In the genomic region with DNA sequence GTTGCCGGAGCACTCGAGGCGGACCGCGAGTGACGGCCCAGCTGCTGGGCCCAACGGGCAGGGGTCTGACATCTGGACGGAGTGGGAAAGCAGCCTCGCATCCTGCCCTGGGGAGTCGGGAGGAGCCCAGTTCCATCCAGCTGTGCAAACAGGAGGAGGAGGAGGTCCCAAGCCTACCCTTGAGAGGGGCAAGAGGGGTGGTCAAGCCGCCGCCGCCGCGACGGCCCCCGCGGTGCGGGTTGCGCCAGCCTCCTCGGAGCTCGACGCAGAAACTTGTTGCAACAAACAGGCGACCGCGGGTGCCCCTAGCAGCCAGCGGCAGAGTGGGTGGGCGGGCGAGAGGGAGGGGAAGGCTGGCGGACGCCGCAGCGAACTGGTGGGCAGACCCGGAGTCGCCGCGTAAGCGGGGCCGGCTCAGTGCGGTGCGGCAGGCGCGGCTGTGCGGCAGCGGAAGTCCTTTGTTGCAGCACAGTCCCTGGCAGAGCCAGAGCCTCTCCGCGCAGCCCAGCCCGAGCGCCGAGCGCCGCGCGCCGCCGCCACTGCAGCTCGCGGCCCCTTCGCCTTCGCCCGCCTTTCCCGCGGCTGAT, we compare ENCODE assay signal across 8 cellular contexts. TPM values are rescaled to one million over a fixed set of nuclear protein-coding genes. Genes with fewer than 3 reads are reported as not detected.
A peak's percentile ranks its signal among the peaks of the same experiment; 100 is the strongest.
DNase-seq lines count a peak whose midpoint lies in the region; ATAC-seq and TF ChIP-seq lines count a peak whose summit lies in the region.

A gene with protein sequence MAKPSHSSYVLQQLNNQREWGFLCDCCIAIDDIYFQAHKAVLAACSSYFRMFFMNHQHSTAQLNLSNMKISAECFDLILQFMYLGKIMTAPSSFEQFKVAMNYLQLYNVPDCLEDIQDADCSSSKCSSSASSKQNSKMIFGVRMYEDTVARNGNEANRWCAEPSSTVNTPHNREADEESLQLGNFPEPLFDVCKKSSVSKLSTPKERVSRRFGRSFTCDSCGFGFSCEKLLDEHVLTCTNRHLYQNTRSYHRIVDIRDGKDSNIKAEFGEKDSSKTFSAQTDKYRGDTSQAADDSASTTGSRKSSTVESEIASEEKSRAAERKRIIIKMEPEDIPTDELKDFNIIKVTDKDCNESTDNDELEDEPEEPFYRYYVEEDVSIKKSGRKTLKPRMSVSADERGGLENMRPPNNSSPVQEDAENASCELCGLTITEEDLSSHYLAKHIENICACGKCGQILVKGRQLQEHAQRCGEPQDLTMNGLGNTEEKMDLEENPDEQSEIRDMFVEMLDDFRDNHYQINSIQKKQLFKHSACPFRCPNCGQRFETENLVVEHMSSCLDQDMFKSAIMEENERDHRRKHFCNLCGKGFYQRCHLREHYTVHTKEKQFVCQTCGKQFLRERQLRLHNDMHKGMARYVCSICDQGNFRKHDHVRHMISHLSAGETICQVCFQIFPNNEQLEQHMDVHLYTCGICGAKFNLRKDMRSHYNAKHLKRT (plus strand): TSS at position 461 of the 587 bp plus-strand sequence. CDS start 16,735 bp downstream, outside the sequence.

- H3K4me1 Mint-ChIP-seq in endodermal cell, result peaks cover 58% of the 10 kb centered on the region

- no peaks in the 10 kb centered on the region for H3K9me3 Mint-ChIP-seq in endodermal cell

- H3K9me3 ChIP-seq in endodermal cell (ENCODE audit: control insufficient read depth, low read length) (no peaks in the 10 kb centered on the region), mesodermal cell (ENCODE audit: control insufficient read depth, low read length) (no peaks in the 10 kb centered on the region)

- peaks cover 4% of the 10 kb centered on the region for H3K36me3 Mint-ChIP-seq in endodermal cell (ENCODE audit: low read depth)

- H3K36me3 ChIP-seq in endodermal cell (ENCODE audit: control insufficient read depth, insufficient read depth, low read length) (no peaks in the 10 kb centered on the region), mesodermal cell (ENCODE audit: control insufficient read depth, insufficient read depth, low read length) (peaks cover 1% of the 10 kb centered on the region)

- ATAC-seq in GM19351 (IDR thresholded peaks at IDR 0.05; ENCODE audit: unreplicated experiment), result peak; percentile 18

- DNase-seq in AML-193 (lab: John Stamatoyannopoulos, UW), result peak; percentile 42 to 57
- peak; percentile 72 for DNase-seq in HT-29 (ENCODE audit: low spot score)
- peak; percentile 78 for DNase-seq in NOMO-1 treated with dmso at 0.1 percent for 144 hours (lab: John Stamatoyannopoulos, UW; ENCODE audit: unreplicated experiment)
- DNase-seq in activated CD8-positive, alpha-beta memory T cell treated with anti-CD3 and anti-CD28 coated beads, Interleukin-2, amount 50 U/mL, for 1 hour (ENCODE audit: extremely low read depth), result peak; percentile 63
- peak; percentile 93 for DNase-seq in endodermal cell
- DNase-seq in stimulated activated CD8-positive, alpha-beta memory T cell treated with anti-CD3 and anti-CD28 coated beads, Interleukin-15, amount 100 ng/mL, for 1 hour (ENCODE audit: low read depth), result peak; percentile 55

- peak within 1 kb of the TSS; percentile 99 for H3K27ac Mint-ChIP-seq in endodermal cell

- TF ChIP-seq CTCF in endodermal cell (conservative IDR thresholded peaks at IDR 0.05), result no peak

- H3K4me1 ChIP-seq in endodermal cell (ENCODE audit: control insufficient read depth, insufficient read depth, low read length) (peaks cover 21% of the 10 kb centered on the region), mesodermal cell (ENCODE audit: control insufficient read depth, insufficient read depth, low read length, poor library complexity, severe bottlenecking) (peaks cover 40% of the 10 kb centered on the region)

- H3K27me3 Mint-ChIP-seq in endodermal cell (ENCODE audit: insufficient read depth), result no peaks in the 10 kb centered on the region

- peak within 1 kb of the TSS; percentile 80 for H3K4me3 Mint-ChIP-seq in endodermal cell

- 0 to 1% methylated on average over 20 to 63 of the region's 63 CpGs for WGBS in endodermal cell (ENCODE audit: insufficient coverage in 1 of 2, insufficient read length in 1 of 2), 2 experiments
- 0 to 1% methylated on average over 43 to 62 of the region's 63 CpGs for WGBS in mesodermal cell (ENCODE audit: insufficient coverage in 2 of 2), 2 experiments

- no peaks in the 10 kb centered on the region for H3K27me3 ChIP-seq in endodermal cell (ENCODE audit: control insufficient read depth, insufficient read depth, low read length, poor library complexity, severe bottlenecking)

- H3K4me3 ChIP-seq in endodermal cell (ENCODE audit: low read length), result peak within 1 kb of the TSS; percentile 93
- H3K4me3 ChIP-seq in mesodermal cell (ENCODE audit: extremely low read depth, insufficient read depth, low read length, poor library complexity, severe bottlenecking), result peak within 1 kb of the TSS; percentile 84

- H3K27ac ChIP-seq in endodermal cell (ENCODE audit: low read depth, low read length) (peak within 1 kb of the TSS; percentile 99), mesodermal cell (ENCODE audit: low read depth, low read length, severe bottlenecking) (peak within 1 kb of the TSS; percentile 100)

- peak within 1 kb of the TSS; percentile 99 for H3K9ac ChIP-seq in endodermal cell (ENCODE audit: extremely low read depth, low read length, poor library complexity, severe bottlenecking)

RNA-seq across cellular contexts. Expression of the gene that starts here (rescaled TPM):
- total RNA-seq in HT-29 (2014; rRNA removed; shearing (Covaris generic)), result 9.5 and 11.1 TPM in 2 replicates
- 10 to 100 TPM; 31.0 to 32.4 TPM for total RNA-seq in endodermal cell
- polyA plus RNA-seq in endodermal cell (2013, experiment 1 of 2), result 24.3 TPM
- 23.0 TPM for polyA plus RNA-seq in endodermal cell (2013, experiment 2 of 2)
- 30.1 TPM for polyA plus RNA-seq in mesodermal cell (2013, experiment 1 of 2)
- polyA plus RNA-seq in mesodermal cell (2013, experiment 2 of 2), result 35.1 TPM

Comparison
In these comparisons a context has a peak if more than half of its experiments do, and no peak if none do; other contexts are left out.
1. Peak in every context shown above with its lines: DNase-seq, ATAC-seq, H3K4me3 ChIP-seq and H3K27ac ChIP-seq.